Comparison of ENCODE assay signal across 24 cellular contexts in the genomic region with DNA sequence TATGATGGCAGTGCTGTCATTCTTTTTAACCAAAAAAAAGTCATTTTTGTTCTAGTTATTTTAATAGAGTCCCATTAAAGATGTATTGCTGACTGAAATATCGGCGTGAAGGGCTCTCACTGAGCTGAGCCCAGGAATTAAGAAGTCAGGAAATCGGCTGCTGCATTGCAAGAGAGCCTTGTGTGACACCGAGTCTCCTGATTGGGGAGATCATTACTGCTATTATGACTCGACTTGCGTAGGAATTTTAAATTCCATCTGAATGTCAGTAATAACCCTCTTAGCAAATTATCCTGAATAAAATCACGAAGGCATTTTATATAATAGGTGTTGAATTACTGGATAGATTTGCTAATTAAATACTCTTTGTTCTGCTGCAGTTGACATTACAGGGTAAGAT.
A peak's percentile ranks its signal among the peaks of the same experiment; 100 is the strongest.
DNase-seq lines count a peak whose midpoint lies in the region; ATAC-seq, FAIRE-seq and TF ChIP-seq lines count a peak whose summit lies in the region.
"Had no signal": no experiment of that assay in that cellular context is flagged by ENCODE, and none has a peak within 500 bp of the region (broad histone marks: within the 10 kb centered on the region; RNA-seq: fewer than 3 reads in every experiment).

No MANE protein-coding gene starts in this region.

- peak overlapping the region; percentile 2; the same call in 1 of the 2 replicates for H3K27ac ChIP-seq in SK-N-MC
- H3K27ac ChIP-seq in HepG2 (ENCODE audit: extremely low read length, insufficient read depth, low read length): no peak overlapping the region
- H3K27ac ChIP-seq: C4-2B, RWPE1 had no signal

- no peaks in the 10 kb centered on the region for H3K4me1 ChIP-seq in HepG2 (ENCODE audit: insufficient read depth, low read length)

- H3K4me2 ChIP-seq in HepG2 (ENCODE audit: low read depth, low read length): no peak overlapping the region
- H3K4me2 ChIP-seq: SK-N-SH had no signal

- H2AFZ ChIP-seq in HepG2 (ENCODE audit: low read length): no peak overlapping the region

- no peaks in the 10 kb centered on the region for H3K27me3 ChIP-seq in HepG2 (ENCODE audit: control insufficient read depth in 1 of 2, insufficient read depth in 2 of 2, low read length in 2 of 2)
- H3K27me3 ChIP-seq: MG63 had no signal

- TF ChIP-seq EP300 in HepG2 (IDR thresholded peaks at IDR 0.05; ENCODE audit: low read depth in 2 of 2, low read length in 2 of 2) (no peak), HepG2 (CRISPR knock-in tag; IDR thresholded peaks at IDR 0.05; ENCODE audit: borderline replicate concordance) (no peak)

- CTCF ChIA-PET in Calu3 (lab: Charles Lee) (interaction anchor here (0.6 kb wide), 1 partner anchor 16 kb away, joined by 11 read pairs; no protein-coding TSS in a partner anchor), HepG2 (lab: Yijun Ruan, JAX; ENCODE audit: low intra/inter-chr PET ratio, low total read pairs) (no interaction called here)

- H3K36me3 Mint-ChIP-seq in Calu3 (ENCODE audit: insufficient read depth, unreplicated experiment): no peaks in the 10 kb centered on the region

- H3K79me2 ChIP-seq in HepG2 (ENCODE audit: insufficient read depth, low read length): no peaks in the 10 kb centered on the region

- DNase-seq in AG10803 (ENCODE audit: low read depth): peak; percentile 4
- no peak for DNase-seq in SK-N-MC (ENCODE audit: low read depth, low spot score)
- DNase-seq in fibroblast of gingiva (ENCODE audit: low read depth): peak; percentile 16
- peak; percentile 43 for DNase-seq in putamen (ENCODE audit: low spot score)
- DNase-seq in activated CD8-positive, alpha-beta memory T cell treated with anti-CD3 and anti-CD28 coated beads, Interleukin-2, amount 50 U/mL, for 48 hours: no peak
- no peak for DNase-seq in Calu3
- no peak for DNase-seq in HepG2 (ENCODE audit: low spot score)
- DNase-seq: CD8-positive, alpha-beta T cell; IMR-90; KG1; MG63; NCI-H1694; NCI-H2029 treated with DMSO at 0.1 percent for 48 hours; NCI-H2227 treated with DMSO at 0.1 percent for 48 hours; NCI-H526 treated with DMSO at 0.1 percent for 48 hours; SHP77; SK-N-SH; SW 1271 had no signal

- no peaks in the 10 kb centered on the region for H3K4me1 Mint-ChIP-seq in Calu3 (ENCODE audit: low read depth, unreplicated experiment)

- no peak for TF ChIP-seq POLR2A in HepG2 (IDR thresholded peaks at IDR 0.05; ENCODE audit: insufficient read depth in 1 of 2, low read depth in 2 of 2, low read length in 2 of 2)

- TF ChIP-seq RAD21 in HepG2 (CRISPR knock-in tag; IDR thresholded peaks at IDR 0.05): no peak

- H4K20me1 ChIP-seq in HepG2 (ENCODE audit: insufficient read depth, low read length): no peaks in the 10 kb centered on the region

- intact Hi-C loops in Calu3 (cut with micrococcal nuclease; ENCODE audit: unreplicated experiment) (no loop called here), HepG2 (cut with micrococcal nuclease; ENCODE audit: unreplicated experiment) (no loop called here)

- H3K27me3 Mint-ChIP-seq in Calu3 (ENCODE audit: unreplicated experiment): no peaks in the 10 kb centered on the region
- H3K27me3 Mint-ChIP-seq: B cell had no signal

- no peak for ATAC-seq in HG03469 (IDR thresholded peaks at IDR 0.05; ENCODE audit: unreplicated experiment)
- ATAC-seq in HepG2: no peak
- ATAC-seq: CD8-positive, alpha-beta T cell; Panc1 had no signal

- 96% methylated on average over 7 of the region's 7 CpGs for WGBS in HepG2 (ENCODE audit: low lambda C conversion rate)

- POLR2A ChIA-PET in HepG2 (lab: Yijun Ruan, JAX): no interaction called here

- no peak overlapping the region for H3K4me3 Mint-ChIP-seq in Calu3 (ENCODE audit: low read depth, unreplicated experiment)
- H3K4me3 Mint-ChIP-seq: B cell; CD8-positive, alpha-beta T cell had no signal

- H3K9ac ChIP-seq in SK-N-MC (ENCODE audit: insufficient read length) (no peak overlapping the region), HepG2 (ENCODE audit: insufficient read depth, low read depth, low read length) (no peak overlapping the region)
- H3K9ac ChIP-seq: SK-N-SH had no signal

- no peak for FAIRE-seq in HepG2 (lab: Jason Lieb, UNC)
- FAIRE-seq: H54 had no signal

- H3K9me3 ChIP-seq in SK-N-MC (ENCODE audit: low read depth, low read length) (no peaks in the 10 kb centered on the region), HepG2 (ENCODE audit: low read length) (no peaks in the 10 kb centered on the region)
- H3K9me3 ChIP-seq: MG63, SK-N-SH had no signal

- no TSS peak for BruUV-seq in Calu3 (replicated peaks; lab: Mats Ljungman, UMichigan)
- no TSS peak for BruUV-seq in HepG2 (replicated peaks; lab: Mats Ljungman, UMichigan)

- in situ Hi-C loops in HepG2 (cut with HindIII; ENCODE audit: extremely low pct_ligation_motif_present, low pct_unique_long_range_greater_than_20kb): no loop called here

- H3K9me3 Mint-ChIP-seq in Calu3 (ENCODE audit: low read depth, unreplicated experiment): no peaks in the 10 kb centered on the region
- H3K9me3 Mint-ChIP-seq: CD8-positive, alpha-beta T cell had no signal

- TF ChIP-seq CTCF in AG10803 (conservative IDR thresholded peaks at IDR 0.05; ENCODE audit: low read length) (no peak), Calu3 (IDR thresholded peaks at IDR 0.05; ENCODE audit: unreplicated experiment) (no peak), HepG2 (CRISPR knock-in tag; IDR thresholded peaks at IDR 0.05) (no peak)

- H3K36me3 ChIP-seq in SK-N-MC (ENCODE audit: insufficient read depth, low read length) (0 out of 2 replicates have a peak, but pooled peaks cover 2% of the 10 kb centered on the region), HepG2 (replicated peaks in 1 of 2; ENCODE audit: control insufficient read depth in 1 of 2, insufficient read depth in 2 of 2, low read length in 2 of 2) (no peaks in the 10 kb centered on the region)
- H3K36me3 ChIP-seq: MG63 had no signal

- H3K27ac Mint-ChIP-seq in Calu3 (ENCODE audit: unreplicated experiment): no peak overlapping the region
- H3K27ac Mint-ChIP-seq: B cell; CD8-positive, alpha-beta T cell had no signal

- H3K4me3 ChIP-seq in AG10803 (ENCODE audit: low read length) (no peak overlapping the region), SK-N-MC (no peak overlapping the region), HepG2 (replicated peaks in 1 of 3; ENCODE audit: insufficient read depth in 1 of 3, low read depth in 2 of 3, low read length in 3 of 3) (no peak overlapping the region)
- H3K4me3 ChIP-seq: MG63 had no signal

TF ChIP-seq in HepG2, 621 proteins besides CTCF, POLR2A, EP300 and RAD21:
- TF ChIP-seq ZNF496 (CRISPR knock-in tag; IDR thresholded peaks at IDR 0.05; ENCODE audit: insufficient replicate concordance): no peak
- TF ChIP-seq ZFP36L1 (CRISPR knock-in tag; IDR thresholded peaks at IDR 0.05): no peak

Comparison
In these comparisons a context has a peak if more than half of its experiments do, and no peak if none do; other contexts are left out.
1. DNase-seq: peak in AG10803 (single experiment), fibroblast of gingiva (single experiment) and putamen (single experiment); none in SK-N-MC (single experiment), activated CD8-positive, alpha-beta memory T cell treated with anti-CD3 and anti-CD28 coated beads, Interleukin-2, amount 50 U/mL, for 48 hours (single experiment), Calu3 (single experiment) and HepG2 (single experiment).